19 cellular contexts compared by ENCODE assay signal in the genomic region with DNA sequence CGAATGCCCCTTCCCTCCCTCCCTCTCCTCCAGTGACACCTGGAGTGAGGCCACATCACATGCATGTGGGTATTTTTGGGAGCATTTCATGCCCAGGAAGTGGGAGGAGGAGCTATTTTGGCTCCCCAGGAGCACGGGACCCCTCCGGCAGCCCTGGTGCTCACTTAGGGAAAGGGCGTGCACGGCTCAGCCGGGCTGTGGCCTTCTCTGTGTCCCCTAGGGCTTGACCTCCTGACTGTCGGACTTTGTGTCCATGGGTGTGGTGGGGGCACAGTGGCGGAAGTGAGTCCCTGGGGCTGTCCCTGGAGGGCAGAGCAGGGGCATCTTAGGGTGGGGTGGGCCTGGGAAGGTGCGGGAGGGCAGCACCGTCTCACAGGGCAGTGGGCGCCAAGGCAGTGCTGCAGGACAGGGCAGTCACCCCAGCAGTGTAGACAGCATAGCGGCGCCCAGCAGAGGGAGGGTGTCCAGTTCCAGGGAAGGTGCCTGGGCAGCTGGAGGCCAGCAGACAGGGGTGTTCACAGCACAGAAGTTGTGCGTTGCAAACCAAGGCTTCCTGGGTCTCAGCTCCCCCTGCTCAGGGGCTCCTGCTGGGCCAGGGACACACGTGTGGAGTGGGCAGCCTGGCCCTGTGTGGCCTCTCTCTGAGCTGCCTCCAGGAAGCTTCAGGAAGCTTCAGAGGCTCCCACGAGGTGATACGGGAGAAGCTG. TPM values are rescaled to one million over a fixed set of nuclear protein-coding genes. Genes with fewer than 3 reads are reported as not detected.
DNase-seq lines count a peak whose midpoint lies in the region; ATAC-seq and TF ChIP-seq lines count a peak whose summit lies in the region.
"Had no signal": no experiment of that assay in that cellular context is flagged by ENCODE, and none has a peak within 500 bp of the region (broad histone marks: within the 10 kb centered on the region; RNA-seq: fewer than 3 reads in every experiment).

No MANE protein-coding gene starts in this region.

- H3K27me3 ChIP-seq in RWPE2 (ENCODE audit: insufficient read depth, poor library complexity, severe bottlenecking), result peaks cover 18% of the 10 kb centered on the region
- peaks cover 53% of the 10 kb centered on the region for H3K27me3 ChIP-seq in left ventricle myocardium inferior (ENCODE audit: low read depth)
- peaks cover 47% of the 10 kb centered on the region for H3K27me3 ChIP-seq in lower lobe of right lung (ENCODE audit: low read depth)
- peaks cover 0 to 65% (median 25%) of the 10 kb centered on the region in 7 donors for H3K27me3 ChIP-seq in spleen (replicated peaks in 1 of 7)
- peaks cover 0 to 48% of the 10 kb centered on the region in 2 donors for H3K27me3 ChIP-seq in tibial nerve

- ATAC-seq in RWPE2 (ENCODE audit: low read depth), result no peak
- ATAC-seq in lower lobe of right lung, result no peak
- no peak for ATAC-seq in GM21381 (IDR thresholded peaks at IDR 0.05; ENCODE audit: unreplicated experiment)
- ATAC-seq: PC-3 had no signal

- intact Hi-C loops in left ventricle myocardium inferior (cut with micrococcal nuclease) (no loop called here), lower lobe of right lung (cut with DNase I) (no loop called here), spleen (cut with DNase I; ENCODE audit: low total_unique reads) (no loop called here)

- TF ChIP-seq POLR2A in spleen (IDR thresholded peaks at IDR 0.05) (no peak), tibial nerve (IDR thresholded peaks at IDR 0.05) (no peak)

- H3K27ac ChIP-seq in RWPE2 (ENCODE audit: poor library complexity, severe bottlenecking) (no peak overlapping the region), left ventricle myocardium inferior (replicated peaks) (peak overlapping the region; percentile 46), lower lobe of right lung (no peak overlapping the region), spleen (no peak overlapping the region), tibial nerve (no peak overlapping the region)
- H3K27ac ChIP-seq: KMS-11, SJSA1 had no signal

- H3K4me1 ChIP-seq in RWPE2 (ENCODE audit: insufficient read depth, poor library complexity, severe bottlenecking), result no peaks in the 10 kb centered on the region
- H3K4me1 ChIP-seq in left ventricle myocardium inferior, result peaks cover 55% of the 10 kb centered on the region
- peaks cover 6% of the 10 kb centered on the region for H3K4me1 ChIP-seq in lower lobe of right lung
- peaks cover 0 to 32% (median 13%) of the 10 kb centered on the region in 6 donors for H3K4me1 ChIP-seq in spleen
- peaks cover 0 to 10% (median 6%) of the 10 kb centered on the region in 4 donors for H3K4me1 ChIP-seq in tibial nerve
- H3K4me1 ChIP-seq: SJSA1 had no signal

- WGBS in spleen, 5 donors, result 72 to 89% (median 77%) methylated on average over 13 to 17 of the region's 17 CpGs
- WGBS in tibial nerve, 2 donors, result 61% methylated on average over 10 to 14 of the region's 17 CpGs

- H3K9me3 ChIP-seq in RWPE2 (ENCODE audit: severe bottlenecking) (no peaks in the 10 kb centered on the region), left ventricle myocardium inferior (replicated peaks) (peaks cover 2% of the 10 kb centered on the region), lower lobe of right lung (no peaks in the 10 kb centered on the region), spleen (peaks cover 0 to 18% (median 9%) of the 10 kb centered on the region in 8 donors), tibial nerve (peaks cover 0 to 33% (median 0%) of the 10 kb centered on the region in 4 donors)
- H3K9me3 ChIP-seq: SJSA1 had no signal

- TF ChIP-seq EP300 in tibial nerve (IDR thresholded peaks at IDR 0.05), result no peak

- no peaks in the 10 kb centered on the region for H3K36me3 ChIP-seq in RWPE2 (ENCODE audit: low read depth)
- no peaks in the 10 kb centered on the region for H3K36me3 ChIP-seq in left ventricle myocardium inferior
- H3K36me3 ChIP-seq in lower lobe of right lung, result no peaks in the 10 kb centered on the region
- no peaks in the 10 kb centered on the region for H3K36me3 ChIP-seq in spleen
- H3K36me3 ChIP-seq in tibial nerve, result no peaks in the 10 kb centered on the region
- H3K36me3 ChIP-seq: SJSA1 had no signal

- H3K4me3 ChIP-seq in RWPE2 (ENCODE audit: severe bottlenecking) (no peak overlapping the region), left ventricle myocardium inferior (peak overlapping the region; percentile 51), lower lobe of right lung (no peak overlapping the region), spleen (no peak overlapping the region), tibial nerve (no peak overlapping the region)
- H3K4me3 ChIP-seq: SJSA1 had no signal

- TF ChIP-seq CTCF in RWPE2 (IDR thresholded peaks at IDR 0.05; ENCODE audit: poor library complexity, severe bottlenecking) (no peak), left ventricle myocardium inferior (IDR thresholded peaks at IDR 0.05; ENCODE audit: borderline replicate concordance) (no peak), lower lobe of right lung (IDR thresholded peaks at IDR 0.05) (no peak), spleen (IDR thresholded peaks at IDR 0.05 in 8 of 11, conservative IDR thresholded peaks at IDR 0.05 in 3 of 11) (no peak), tibial nerve (IDR thresholded peaks at IDR 0.05) (no peak)

- peak; percentile 45 for DNase-seq in RWPE2 (ENCODE audit: low spot score)
- no peak for DNase-seq in left ventricle myocardium inferior
- DNase-seq in lower lobe of right lung, result peak; percentile 35
- peak; percentile 59 for DNase-seq in spleen
- no peak for DNase-seq in NCI-H2171 treated with DMSO at 0.1 percent for 48 hours (lab: John Stamatoyannopoulos, UW)
- no peak for DNase-seq in NCI-H2029 (lab: John Stamatoyannopoulos, UW)
- DNase-seq in tibial nerve (ENCODE audit: low spot score in 2 of 2), result no peak
- DNase-seq: ACHN, DMS79, HFFc6, MV-4-11, NCI-H1694 treated with DMSO at 0.1 percent for 48 hours, NCI-H526, PC-3, RPMI8226 had no signal

RNA-seq across cellular contexts. Expression of gene CPLX1, which starts 5.0 kb away (rescaled TPM):
- 4.8 TPM for total RNA-seq in left ventricle myocardium inferior
- 3.9 TPM for total RNA-seq in lower lobe of right lung
- total RNA-seq in spleen, result 10 to 100 TPM in 4 of 7 donors, 1 to 10 TPM in 3; 1.3 to 20.7 (median 12.4) TPM
- 10 to 100 TPM in 2 of 3 donors, 1 to 10 TPM in 1; 5.1 to 12.3 (median 10.7) TPM for polyA plus RNA-seq in spleen
- total RNA-seq in tibial nerve, result 1 to 10 TPM in 3 of 4 donors, not detected in 1; 1.8 to 2.4 (median 2.4) TPM
- total RNA-seq: SJSA1 had no signal
- polyA plus RNA-seq: CD14-positive monocyte had no signal

Comparison
In these comparisons a context has a peak if more than half of its experiments do, and no peak if none do; other contexts are left out.
1. DNase-seq: peak in RWPE2 (single experiment), lower lobe of right lung (single experiment) and spleen (single experiment); none in left ventricle myocardium inferior (single experiment), NCI-H2171 treated with DMSO at 0.1 percent for 48 hours (single experiment), NCI-H2029 (single experiment) and tibial nerve (0 of 2).